15 cellular contexts compared by ENCODE assay signal in genomic region chr2:128422571-128422970, GRCh38.
A peak's percentile ranks its signal among the peaks of the same experiment; 100 is the strongest.
DNase-seq lines count a peak whose midpoint lies in the region; ATAC-seq, FAIRE-seq and TF ChIP-seq lines count a peak whose summit lies in the region.
"Had no signal": no experiment of that assay in that cellular context is flagged by ENCODE, and none has a peak within 500 bp of the region (broad histone marks: within the 10 kb centered on the region; RNA-seq: fewer than 3 reads in every experiment).

No MANE protein-coding gene starts in this region.

- H3K27me3 Mint-ChIP-seq in natural killer cell treated with Interleukin-12 subunit alpha and Interleukin-12 subunit beta and Interleukin-15 and Interleukin-18, amount 100 ng/mL, for 72 hours = peaks cover 0 to 14% of the 10 kb centered on the region in 2 donors
- H3K27me3 Mint-ChIP-seq in natural killer cell (ENCODE audit: low read depth in 2 of 2) (peaks cover 0 to 6% of the 10 kb centered on the region in 2 donors), MCF 10A (ENCODE audit: insufficient read depth, unreplicated experiment) (no peaks in the 10 kb centered on the region)
- H3K27me3 Mint-ChIP-seq: stimulated activated naive B cell treated with anti-CD40 and anti-IgM and Interleukin-4, amounts not matched to agents 10 μg/mL and 1 μg/mL and 100 μg/mL, for 72 hours had no signal

- TF ChIP-seq EP300 in sigmoid colon (IDR thresholded peaks at IDR 0.05) = no peak

- H3K36me3 ChIP-seq in keratinocyte (ENCODE audit: control insufficient read depth in 2 of 2, extremely low read depth in 1 of 2, insufficient read depth in 2 of 2, low read length in 2 of 2) (no peaks in the 10 kb centered on the region), sigmoid colon (no peaks in the 10 kb centered on the region)

- no peaks in the 10 kb centered on the region for H3K79me2 ChIP-seq in keratinocyte (ENCODE audit: control insufficient read depth, insufficient read depth, low read length)

- intact Hi-C loops in natural killer cell (cut with micrococcal nuclease) (no loop called here), MCF 10A (cut with micrococcal nuclease) (no loop called here), sigmoid colon (cut with DNase I) (no loop called here)

- H3K27me3 ChIP-seq in keratinocyte (ENCODE audit: control insufficient read depth, extremely low read depth, insufficient read depth, low read length) = no peaks in the 10 kb centered on the region
- H3K27me3 ChIP-seq in sigmoid colon = no peaks in the 10 kb centered on the region

- H3K27ac ChIP-seq in keratinocyte (ENCODE audit: control insufficient read depth, insufficient read depth, low read length) = peak overlapping the region; percentile 7
- no peak overlapping the region for H3K27ac ChIP-seq in sigmoid colon

- H3K4me2 ChIP-seq in keratinocyte (ENCODE audit: control insufficient read depth, extremely low read depth, insufficient read depth, low read depth, low read length) = peak overlapping the region; percentile 42

- H3K4me1 Mint-ChIP-seq in natural killer cell treated with Interleukin-12 subunit alpha and Interleukin-12 subunit beta and Interleukin-15 and Interleukin-18, amount 100 ng/mL, for 72 hours (ENCODE audit: low read depth in 2 of 2) = no peaks in the 10 kb centered on the region
- H3K4me1 Mint-ChIP-seq in natural killer cell (no peaks in the 10 kb centered on the region), MCF 10A (ENCODE audit: insufficient read depth, unreplicated experiment) (peaks cover 6% of the 10 kb centered on the region)
- H3K4me1 Mint-ChIP-seq: activated naive CD8-positive, alpha-beta T cell treated with anti-CD3 and anti-CD28 coated beads, Interleukin-2, amount 10 ng/mL, durations not matched to agents 7 days and 5 days; stimulated activated naive B cell treated with anti-CD40 and anti-IgM and Interleukin-4, amounts not matched to agents 10 μg/mL and 1 μg/mL and 100 μg/mL, for 72 hours had no signal

- dilution Hi-C loops in keratinocyte (cut with MboI; ENCODE audit: extremely low pct_ligation_motif_present, low sequenced_read_pairs) = no loop called here

- no peak for TF ChIP-seq CTCF in natural killer cell (IDR thresholded peaks at IDR 0.05)
- TF ChIP-seq CTCF in MCF 10A (IDR thresholded peaks at IDR 0.05; ENCODE audit: unreplicated experiment) = no peak
- no peak for TF ChIP-seq CTCF in keratinocyte (optimal IDR thresholded peaks at IDR 0.05 in 1 of 3, IDR thresholded peaks at IDR 0.05 in 1 of 3, conservative IDR thresholded peaks at IDR 0.05 in 1 of 3; ENCODE audit: extremely low read depth in 1 of 3, insufficient read depth in 2 of 3, low read length in 3 of 3)
- TF ChIP-seq CTCF in sigmoid colon (IDR thresholded peaks at IDR 0.05) = no peak

- no peak overlapping the region for H3K9ac ChIP-seq in keratinocyte (ENCODE audit: control insufficient read depth, extremely low read depth, insufficient read depth, low read length)

- WGBS in sigmoid colon, 2 donors = 83 to 85% methylated on average over 5 of the region's 5 CpGs

- H3K4me3 ChIP-seq in keratinocyte (ENCODE audit: control insufficient read depth in 2 of 3, extremely low read depth in 1 of 3, insufficient read depth in 2 of 3, low read depth in 1 of 3, low read length in 3 of 3) = no peak overlapping the region
- H3K4me3 ChIP-seq in sigmoid colon = no peak overlapping the region

- POLR2A ChIA-PET in MCF 10A (lab: Yijun Ruan, JAX) = no interaction called here

- H3K36me3 Mint-ChIP-seq in natural killer cell treated with Interleukin-12 subunit alpha and Interleukin-12 subunit beta and Interleukin-15 and Interleukin-18, amount 100 ng/mL, for 72 hours = no peaks in the 10 kb centered on the region
- H3K36me3 Mint-ChIP-seq in natural killer cell = no peaks in the 10 kb centered on the region
- H3K36me3 Mint-ChIP-seq in MCF 10A (ENCODE audit: insufficient read depth, unreplicated experiment) = no peaks in the 10 kb centered on the region
- H3K36me3 Mint-ChIP-seq: activated naive CD8-positive, alpha-beta T cell treated with anti-CD3 and anti-CD28 coated beads, Interleukin-2, amount 10 ng/mL, durations not matched to agents 7 days and 5 days had no signal

- H3K27ac Mint-ChIP-seq in natural killer cell treated with Interleukin-12 subunit alpha and Interleukin-12 subunit beta and Interleukin-15 and Interleukin-18, amount 100 ng/mL, for 72 hours = no peak overlapping the region
- H3K27ac Mint-ChIP-seq in natural killer cell = no peak overlapping the region
- no peak overlapping the region for H3K27ac Mint-ChIP-seq in MCF 10A (ENCODE audit: low read depth, unreplicated experiment)
- H3K27ac Mint-ChIP-seq: activated naive CD8-positive, alpha-beta T cell treated with anti-CD3 and anti-CD28 coated beads, Interleukin-2, amount 10 ng/mL, durations not matched to agents 7 days and 5 days; stimulated activated naive B cell treated with anti-CD40 and anti-IgM and Interleukin-4, amounts not matched to agents 10 μg/mL and 1 μg/mL and 100 μg/mL, for 72 hours had no signal

- no peaks in the 10 kb centered on the region for H4K20me1 ChIP-seq in keratinocyte (ENCODE audit: control insufficient read depth, extremely low read depth, insufficient read depth, low read length)

- no peak overlapping the region for H3K4me3 Mint-ChIP-seq in natural killer cell treated with Interleukin-12 subunit alpha and Interleukin-12 subunit beta and Interleukin-15 and Interleukin-18, amount 100 ng/mL, for 72 hours
- H3K4me3 Mint-ChIP-seq in natural killer cell = no peak overlapping the region
- no peak overlapping the region for H3K4me3 Mint-ChIP-seq in MCF 10A (ENCODE audit: unreplicated experiment)
- H3K4me3 Mint-ChIP-seq: activated naive CD8-positive, alpha-beta T cell treated with anti-CD3 and anti-CD28 coated beads, Interleukin-2, amount 10 ng/mL, durations not matched to agents 7 days and 5 days; stimulated activated naive B cell treated with anti-CD40 and anti-IgM and Interleukin-4, amounts not matched to agents 10 μg/mL and 1 μg/mL and 100 μg/mL, for 72 hours had no signal

- CTCF ChIA-PET in MCF 10A (lab: Yijun Ruan, JAX) = interaction anchor here (0.6 to 1.3 kb wide), 2 partner anchors 13 to 467 kb away, joined by 3 to 4 read pairs; no protein-coding TSS in a partner anchor

- DNase-seq in natural killer cell treated with Interleukin-12 subunit alpha and Interleukin-12 subunit beta and Interleukin-15 and Interleukin-18, amount 100 ng/mL, for 72 hours (ENCODE audit: low spot score) = peak; percentile 23
- no peak for DNase-seq in natural killer cell
- peak; percentile 71 for DNase-seq in MCF 10A (ENCODE audit: unreplicated experiment)
- DNase-seq in keratinocyte (ENCODE audit: low read depth, low spot score) = peak; percentile 49
- DNase-seq in HuH-7 (ENCODE audit: low spot score) = no peak
- DNase-seq in NCI-H1417 (lab: John Stamatoyannopoulos, UW) = no peak
- DNase-seq in sigmoid colon = no peak
- DNase-seq: activated naive CD8-positive, alpha-beta T cell treated with anti-CD3 and anti-CD28 coated beads, Interleukin-2, amount 10 ng/mL, durations not matched to agents 7 days and 5 days; NCI-H187 treated with DMSO at 0.1 percent for 48 hours; stimulated activated naive B cell treated with anti-CD40 and anti-IgM and Interleukin-4, amounts not matched to agents 10 μg/mL and 1 μg/mL and 100 μg/mL, for 72 hours; T-helper 2 cell had no signal

- no peaks in the 10 kb centered on the region for H3K9me1 ChIP-seq in keratinocyte (ENCODE audit: control insufficient read depth, extremely low read depth, insufficient read depth, low read length)

- no peaks in the 10 kb centered on the region for H3K9me3 ChIP-seq in keratinocyte (ENCODE audit: control insufficient read depth, low read depth, low read length)
- no peaks in the 10 kb centered on the region for H3K9me3 ChIP-seq in sigmoid colon

- no TSS peak for BruUV-seq in MCF 10A (replicated peaks; lab: Mats Ljungman, UMichigan)

- no peak for TF ChIP-seq POLR2A in sigmoid colon (IDR thresholded peaks at IDR 0.05)

- H3K9me3 Mint-ChIP-seq in natural killer cell treated with Interleukin-12 subunit alpha and Interleukin-12 subunit beta and Interleukin-15 and Interleukin-18, amount 100 ng/mL, for 72 hours = no peaks in the 10 kb centered on the region
- H3K9me3 Mint-ChIP-seq in natural killer cell = no peaks in the 10 kb centered on the region
- H3K9me3 Mint-ChIP-seq in MCF 10A (ENCODE audit: unreplicated experiment) = no peaks in the 10 kb centered on the region

- no peak for ATAC-seq in natural killer cell treated with Interleukin-12 subunit alpha and Interleukin-12 subunit beta and Interleukin-15 and Interleukin-18, amount 100 ng/mL, for 72 hours
- ATAC-seq in natural killer cell (no peak), GM19324 (IDR thresholded peaks at IDR 0.05; ENCODE audit: low FRiP score, unreplicated experiment) (no peak)
- ATAC-seq: stimulated activated naive B cell treated with anti-CD40 and anti-IgM and Interleukin-4, amounts not matched to agents 10 μg/mL and 1 μg/mL and 100 μg/mL, for 72 hours had no signal

- H2AFZ ChIP-seq in keratinocyte (ENCODE audit: control insufficient read depth, low read length) = peak overlapping the region; percentile 40

- H3K4me1 ChIP-seq in keratinocyte (ENCODE audit: control insufficient read depth, extremely low read depth, insufficient read depth, low read length) (peaks cover 13% of the 10 kb centered on the region), sigmoid colon (no peaks in the 10 kb centered on the region)

- peak; percentile 97 for FAIRE-seq in keratinocyte (lab: Jason Lieb, UNC)
- FAIRE-seq: G401.6, HepG2, islet of Langerhans had no signal

Comparison
In these comparisons a context has a peak if more than half of its experiments do, and no peak if none do; other contexts are left out.
1. DNase-seq: peak in natural killer cell treated with Interleukin-12 subunit alpha and Interleukin-12 subunit beta and Interleukin-15 and Interleukin-18, amount 100 ng/mL, for 72 hours (single experiment), MCF 10A (single experiment) and keratinocyte (single experiment); none in natural killer cell (single experiment), HuH-7 (single experiment), NCI-H1417 (0 of 3) and sigmoid colon (single experiment).